12 cellular contexts compared by ENCODE assay signal in genomic region chr9:81028504-81028903, GRCh38.
DNase-seq lines count a peak whose midpoint lies in the region; ATAC-seq and TF ChIP-seq lines count a peak whose summit lies in the region.
"Had no signal": no experiment of that assay in that cellular context is flagged by ENCODE, and none has a peak within 500 bp of the region (broad histone marks: within the 10 kb centered on the region; RNA-seq: fewer than 3 reads in every experiment).

No MANE protein-coding gene starts in this region.

- DNase-seq in GM04504 (ENCODE audit: low read depth) (peak; percentile 43), RWPE2 (ENCODE audit: low spot score) (no peak), fibroblast of lung (ENCODE audit: low read depth in 2 of 2) (peak; percentile 87 to 99), retinal pigment epithelial cell (ENCODE audit: low read depth) (peak; percentile 81), D341Med (ENCODE audit: low spot score) (no peak), NCI-H82 (lab: John Stamatoyannopoulos, UW) (no peak), NCI-H1417 treated with DMSO at 0.1 percent for 48 hours (lab: John Stamatoyannopoulos, UW) (no peak)
- DNase-seq: activated CD8-positive, alpha-beta memory T cell treated with anti-CD3 and anti-CD28 coated beads for 24 hours; heart right ventricle; NCI-H2171 had no signal

- peak overlapping the region; percentile 23 for H3K4me2 ChIP-seq in fibroblast of lung (ENCODE audit: extremely low read depth, insufficient read depth, low read length)

- H3K9me3 ChIP-seq in RWPE2 (ENCODE audit: severe bottlenecking) (no peaks in the 10 kb centered on the region), fibroblast of lung (ENCODE audit: control insufficient read depth, insufficient read depth, low read depth, low read length) (no peaks in the 10 kb centered on the region)
- H3K9me3 ChIP-seq: heart right ventricle had no signal

- no peaks in the 10 kb centered on the region for H3K79me2 ChIP-seq in fibroblast of lung (ENCODE audit: control insufficient read depth, insufficient read depth, low read length)

- H3K27me3 ChIP-seq in RWPE2 (ENCODE audit: insufficient read depth, poor library complexity, severe bottlenecking), result no peaks in the 10 kb centered on the region
- no peaks in the 10 kb centered on the region for H3K27me3 ChIP-seq in fibroblast of lung (ENCODE audit: control insufficient read depth, insufficient read depth, low read length)
- H3K27me3 ChIP-seq: cardiac muscle cell, heart right ventricle had no signal

- no peak overlapping the region for H3K9ac ChIP-seq in fibroblast of lung (ENCODE audit: insufficient read depth, low read length)

- no peak overlapping the region for H2AFZ ChIP-seq in fibroblast of lung (ENCODE audit: low read length)

- H3K36me3 ChIP-seq in RWPE2 (ENCODE audit: low read depth) (no peaks in the 10 kb centered on the region), fibroblast of lung (ENCODE audit: control insufficient read depth, insufficient read depth, low read length) (no peaks in the 10 kb centered on the region)
- H3K36me3 ChIP-seq: cardiac muscle cell, heart right ventricle had no signal

- TF ChIP-seq CTCF in RWPE2 (IDR thresholded peaks at IDR 0.05; ENCODE audit: poor library complexity, severe bottlenecking) (no peak), fibroblast of lung (conservative IDR thresholded peaks at IDR 0.05 in 1 of 2, IDR thresholded peaks at IDR 0.05 in 1 of 2; ENCODE audit: low read depth in 1 of 2, low read length in 2 of 2) (no peak), retinal pigment epithelial cell (conservative IDR thresholded peaks at IDR 0.05; ENCODE audit: low read depth, low read length) (no peak)

- H3K4me3 ChIP-seq in RWPE2 (ENCODE audit: severe bottlenecking) (no peak overlapping the region), fibroblast of lung (replicated peaks in 1 of 4; ENCODE audit: control extremely low read depth in 1 of 4, insufficient read depth in 1 of 4, low read depth in 3 of 4, low read length in 4 of 4) (no peak overlapping the region), retinal pigment epithelial cell (ENCODE audit: low read length) (no peak overlapping the region)
- H3K4me3 ChIP-seq: cardiac muscle cell, heart right ventricle had no signal

- H3K4me1 ChIP-seq in RWPE2 (ENCODE audit: insufficient read depth, poor library complexity, severe bottlenecking), result peaks cover 43% of the 10 kb centered on the region
- peaks cover 6% of the 10 kb centered on the region for H3K4me1 ChIP-seq in fibroblast of lung (ENCODE audit: control insufficient read depth, extremely low read depth, insufficient read depth, low read length)

- peak overlapping the region; percentile 53 for H3K27ac ChIP-seq in RWPE2 (ENCODE audit: poor library complexity, severe bottlenecking)
- no peak overlapping the region for H3K27ac ChIP-seq in fibroblast of lung (ENCODE audit: insufficient read depth, low read length)
- H3K27ac ChIP-seq: cardiac muscle cell, heart right ventricle had no signal

- peak; percentile 97 for ATAC-seq in RWPE2 (ENCODE audit: low read depth)
- no peak for ATAC-seq in GM19395 (IDR thresholded peaks at IDR 0.05; ENCODE audit: unreplicated experiment)
- ATAC-seq: heart right ventricle had no signal

- H4K20me1 ChIP-seq in fibroblast of lung (ENCODE audit: control insufficient read depth, extremely low read depth, insufficient read depth, low read length), result no peaks in the 10 kb centered on the region

Comparison
In these comparisons a context has a peak if more than half of its experiments do, and no peak if none do; other contexts are left out.
1. DNase-seq: peak in GM04504 (single experiment), fibroblast of lung (2 of 2) and retinal pigment epithelial cell (single experiment); none in RWPE2 (single experiment), D341Med (single experiment), NCI-H82 (single experiment) and NCI-H1417 treated with DMSO at 0.1 percent for 48 hours (single experiment).